In the genomic region with DNA sequence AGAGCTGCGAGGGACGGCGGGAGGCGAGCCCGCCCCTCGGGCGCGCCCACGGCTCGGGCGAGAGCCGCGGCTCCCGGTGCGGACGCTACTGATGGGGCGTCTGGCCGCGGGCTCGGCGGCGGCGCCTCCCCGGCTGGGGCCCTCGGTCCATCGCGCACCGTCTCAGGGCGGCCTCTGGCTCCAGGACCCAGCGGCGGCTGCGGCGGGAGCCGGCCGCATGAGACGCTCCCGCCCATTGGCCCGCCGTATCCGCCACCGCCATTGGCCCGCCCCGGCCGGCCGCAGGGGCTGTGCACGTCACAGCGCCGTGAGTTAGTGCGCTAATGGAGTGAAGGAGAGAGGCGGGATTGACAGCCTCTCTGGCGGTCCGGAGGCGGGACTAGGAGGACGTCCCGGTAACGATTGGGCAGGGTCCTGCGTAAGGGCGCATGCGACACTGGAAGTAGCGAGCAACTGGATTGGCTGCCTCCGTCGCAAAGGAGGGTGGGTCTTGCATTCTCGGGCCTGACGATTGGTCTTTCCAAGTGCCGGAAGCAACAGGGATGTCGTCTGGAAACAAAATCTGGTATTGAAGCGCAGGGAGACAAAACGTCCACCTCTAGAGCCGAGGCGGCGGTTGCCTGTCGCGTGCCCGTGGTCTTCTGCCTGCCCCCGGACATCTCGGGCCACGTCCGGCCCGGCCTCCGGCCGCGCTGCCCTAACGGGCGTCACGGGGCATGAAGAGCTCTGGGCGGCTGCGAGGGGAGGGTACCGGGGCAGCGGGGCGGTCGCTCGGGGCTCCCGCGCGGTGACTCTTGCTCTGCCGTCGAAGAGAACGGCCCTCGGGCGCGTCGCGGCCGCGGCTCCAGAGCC, we compare ENCODE assay signal across 8 cellular contexts.
DNase-seq lines count a peak whose midpoint lies in the region; ATAC-seq and TF ChIP-seq lines count a peak whose summit lies in the region.

A gene (minus strand): TSS at position 176 of the 852 bp plus-strand sequence. CDS start 173,542 bp downstream, outside the sequence.

- peak; percentile 84 for ATAC-seq in GM19035 (IDR thresholded peaks at IDR 0.05; ENCODE audit: unreplicated experiment)
- ATAC-seq in HG03354 (IDR thresholded peaks at IDR 0.05; ENCODE audit: poor library complexity, severe bottlenecking, unreplicated experiment): peak; percentile 87
- ATAC-seq in activated CD4-positive, CD25-positive, alpha-beta regulatory T cell treated with anti-CD3 and anti-CD28 coated beads, Interleukin-2, amount 50 U/mL, for 24 hours: peak; percentile 91 to 94

- no peak for TF ChIP-seq CTCF in AG09319 (IDR thresholded peaks at IDR 0.05; ENCODE audit: low read depth, low read length)

- peak; percentile 99 for DNase-seq in AG09319 (ENCODE audit: extremely low read depth, low read depth)
- peak; percentile 97 for DNase-seq in NCI-H446 treated with DMSO at 0.1 percent for 48 hours (lab: John Stamatoyannopoulos, UW)
- DNase-seq in cerebellar cortex (ENCODE audit: low spot score): peak; percentile 100
- DNase-seq in islet precursor cell: peak; percentile 100
- peak; percentile 95 to 99 (median 98) for DNase-seq in stimulated activated CD4-positive, alpha-beta T cell treated with anti-CD3 and anti-CD28 coated beads, Interleukin-12 subunit alpha, Interleukin-12 subunit beta, amount 100 ng/mL, for 48 hours (ENCODE audit: low read depth in 2 of 3, low spot score in 1 of 3)

Comparison
In these comparisons a context has a peak if more than half of its experiments do, and no peak if none do; other contexts are left out.
1. Peak in every context shown above with its lines: DNase-seq and ATAC-seq.